Comparison of ENCODE assay signal across 26 cellular contexts in the genomic region with DNA sequence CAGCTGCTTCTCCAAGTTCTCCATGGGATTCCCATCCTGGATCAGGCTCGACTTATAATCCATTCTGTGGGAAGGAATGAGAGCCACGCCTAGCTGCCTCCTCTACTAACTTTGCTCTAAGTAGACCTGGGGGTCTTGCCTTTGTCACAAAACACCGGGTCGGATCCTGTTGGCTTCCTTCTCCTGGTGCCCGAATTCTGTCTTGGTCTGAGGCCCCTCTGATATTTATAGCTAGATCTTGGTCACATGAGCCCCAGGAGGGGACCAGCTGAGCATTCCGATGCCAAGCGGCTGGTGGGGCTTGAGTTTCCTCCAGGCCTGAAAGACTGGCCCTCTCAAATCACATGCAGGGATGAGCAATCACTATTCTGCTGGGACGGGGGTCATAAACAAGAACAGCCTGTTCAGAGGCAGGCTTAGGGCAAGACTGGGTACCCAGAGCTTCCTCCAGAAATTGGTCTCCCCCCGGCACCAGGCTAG. TPM values are rescaled to one million over a fixed set of nuclear protein-coding genes. Genes with fewer than 3 reads are reported as not detected.
A peak's percentile ranks its signal among the peaks of the same experiment; 100 is the strongest.
DNase-seq lines count a peak whose midpoint lies in the region; ATAC-seq and TF ChIP-seq lines count a peak whose summit lies in the region.
"Had no signal": no experiment of that assay in that cellular context is flagged by ENCODE, and none has a peak within 500 bp of the region (broad histone marks: within the 10 kb centered on the region; RNA-seq: fewer than 3 reads in every experiment).

Gene TRIM63, minus strand, starts transcription at position 199 of the 480 bp plus-strand sequence. Its CDS starts 136 bp downstream, at position 63.

- CTCF ChIA-PET in activated CD4-positive, alpha-beta T cell treated with anti-CD3 and anti-CD28 coated beads, Interleukin-2, amount 10 ng/mL, durations not matched to agents 7 days and 5 days (lab: Charles Lee): interaction anchor here (0.6 to 1.0 kb wide), 3 partner anchors 9 to 70 kb away, joined by 3 to 5 read pairs (median 3); no protein-coding TSS in a partner anchor

- peak; percentile 67 to 81 for ATAC-seq in left cardiac atrium
- ATAC-seq: GM12878, right lobe of liver had no signal

- POLR2A ChIA-PET in activated CD4-positive, alpha-beta T cell treated with anti-CD3 and anti-CD28 coated beads, Interleukin-2, amount 10 ng/mL, durations not matched to agents 7 days and 5 days (lab: Charles Lee): no interaction called here

- intact Hi-C loops in left cardiac atrium (cut with DNase I): loop anchor here in 1 of 2 donors (2.0 kb wide), 1 partner anchor 27 kb away; no protein-coding TSS in a partner anchor

- no peaks in the 10 kb centered on the region for H3K9me3 Mint-ChIP-seq in activated CD4-positive, alpha-beta T cell treated with anti-CD3 and anti-CD28 coated beads, Interleukin-2, amount 10 ng/mL, durations not matched to agents 7 days and 5 days

- H3K4me3 ChIP-seq in osteoblast (ENCODE audit: insufficient read depth, low read length) (no peak within 1 kb of the TSS), Peyer's patch (no peak within 1 kb of the TSS)
- H3K4me3 ChIP-seq: adrenal gland, GM12878, PC-9, right lobe of liver had no signal

- no peak within 1 kb of the TSS for H3K27ac ChIP-seq in osteoblast (ENCODE audit: low read depth, low read length)
- H3K27ac ChIP-seq in Peyer's patch: no peak within 1 kb of the TSS
- H3K27ac ChIP-seq: 22Rv1, adrenal gland, neutrophil, PC-9, right lobe of liver had no signal

- H3K79me2 ChIP-seq in osteoblast (ENCODE audit: insufficient read depth, low read length): no peaks in the 10 kb centered on the region

- H3K4me1 Mint-ChIP-seq in activated CD4-positive, alpha-beta T cell treated with anti-CD3 and anti-CD28 coated beads, Interleukin-2, amount 10 ng/mL, durations not matched to agents 7 days and 5 days: no peaks in the 10 kb centered on the region

- TF ChIP-seq CTCF in osteoblast (IDR thresholded peaks at IDR 0.05; ENCODE audit: extremely low read depth, low read depth, low read length) (no peak), Peyer's patch (IDR thresholded peaks at IDR 0.05) (no peak)

- H3K36me3 Mint-ChIP-seq in activated CD4-positive, alpha-beta T cell treated with anti-CD3 and anti-CD28 coated beads, Interleukin-2, amount 10 ng/mL, durations not matched to agents 7 days and 5 days (ENCODE audit: low read depth): no peaks in the 10 kb centered on the region

- H3K9me3 ChIP-seq in osteoblast (ENCODE audit: low read depth, low read length): no peaks in the 10 kb centered on the region
- no peaks in the 10 kb centered on the region for H3K9me3 ChIP-seq in Peyer's patch
- H3K9me3 ChIP-seq: adrenal gland, neutrophil, right lobe of liver, SK-N-SH had no signal

- H3K4me1 ChIP-seq in osteoblast (ENCODE audit: insufficient read depth, low read length): no peaks in the 10 kb centered on the region
- no peaks in the 10 kb centered on the region for H3K4me1 ChIP-seq in Peyer's patch
- H3K4me1 ChIP-seq: adrenal gland had no signal

- no peaks in the 10 kb centered on the region for H4K20me1 ChIP-seq in osteoblast (ENCODE audit: insufficient read depth, low read length)

- H3K36me3 ChIP-seq in osteoblast (ENCODE audit: insufficient read depth, low read length): no peaks in the 10 kb centered on the region
- no peaks in the 10 kb centered on the region for H3K36me3 ChIP-seq in Peyer's patch
- H3K36me3 ChIP-seq: adrenal gland, neutrophil, right lobe of liver had no signal

- H3K27me3 Mint-ChIP-seq in activated CD4-positive, alpha-beta T cell treated with anti-CD3 and anti-CD28 coated beads, Interleukin-2, amount 10 ng/mL, durations not matched to agents 7 days and 5 days: peaks cover 21% of the 10 kb centered on the region

- H3K4me2 ChIP-seq in osteoblast (ENCODE audit: insufficient read depth, low read length): no peak within 1 kb of the TSS
- H3K4me2 ChIP-seq: PC-9, SK-N-SH had no signal

- no peak within 1 kb of the TSS for H2AFZ ChIP-seq in osteoblast (ENCODE audit: low read length)
- H2AFZ ChIP-seq: PC-9 had no signal

- H3K27me3 ChIP-seq in osteoblast (ENCODE audit: insufficient read depth, low read length) (peaks cover 41% of the 10 kb centered on the region), Peyer's patch (no peaks in the 10 kb centered on the region)
- H3K27me3 ChIP-seq: right lobe of liver had no signal

- H3K4me3 Mint-ChIP-seq in activated CD4-positive, alpha-beta T cell treated with anti-CD3 and anti-CD28 coated beads, Interleukin-2, amount 10 ng/mL, durations not matched to agents 7 days and 5 days: no peak within 1 kb of the TSS

- TF ChIP-seq POLR2A in Peyer's patch (IDR thresholded peaks at IDR 0.05): no peak

- peak within 1 kb of the TSS; percentile 37 for H3K27ac Mint-ChIP-seq in activated CD4-positive, alpha-beta T cell treated with anti-CD3 and anti-CD28 coated beads, Interleukin-2, amount 10 ng/mL, durations not matched to agents 7 days and 5 days

- no peak for DNase-seq in activated CD4-positive, alpha-beta T cell treated with anti-CD3 and anti-CD28 coated beads, Interleukin-2, amount 10 ng/mL, durations not matched to agents 7 days and 5 days
- DNase-seq in activated CD4-positive, alpha-beta T cell treated with anti-CD3 and anti-CD28 coated beads for 4 hours: no peak
- peak; percentile 55 for DNase-seq in left cardiac atrium
- peak; percentile 75 for DNase-seq in osteoblast (ENCODE audit: insufficient read length, low spot score, missing footprints)
- DNase-seq in NCI-H146 treated with DMSO at 0.1 percent for 48 hours (lab: John Stamatoyannopoulos, UW; ENCODE audit: unreplicated experiment): no peak
- DNase-seq in Peyer's patch: no peak
- DNase-seq in COLO668 (lab: John Stamatoyannopoulos, UW; ENCODE audit: unreplicated experiment): no peak
- no peak for DNase-seq in NCI-H510A treated with DMSO at 0.1 percent for 48 hours (lab: John Stamatoyannopoulos, UW)
- DNase-seq: activated CD4-positive, alpha-beta T cell treated with anti-CD3 and anti-CD28 coated beads for 48 hours; activated CD8-positive, alpha-beta memory T cell treated with anti-CD3 and anti-CD28 coated beads, Interleukin-2, amount 50 U/mL, for 4 hours; activated effector memory CD4-positive, alpha-beta T cell treated with Interleukin-2 at 50 U/mL for 16 hours; adrenal gland; central memory CD4-positive, alpha-beta T cell; GF-D8; hypothalamus; KBM-7; kidney; PC-9; right lobe of liver; stimulated activated CD4-positive, alpha-beta T cell treated with anti-CD3 and anti-CD28 coated beads, Interleukin-2, amount 100 ng/mL, for 48 hours; T1000 had no signal

RNA-seq across cellular contexts. Expression of gene TRIM63, which starts in this region (rescaled TPM):
- total RNA-seq in activated CD4-positive, alpha-beta T cell treated with anti-CD3 and anti-CD28 coated beads, Interleukin-2, amount 10 ng/mL, durations not matched to agents 7 days and 5 days: under 1 TPM; 0.10 TPM
- total RNA-seq in left cardiac atrium: 100 to 1,000 TPM; 101 to 219 TPM
- total RNA-seq in osteoblast: under 0.01 and 0.36 TPM in 2 replicates
- under 1 TPM in 2 of 4 donors, not detected in 2; 0.53 to 0.95 TPM for total RNA-seq in Peyer's patch
- total RNA-seq: fibroblast of lung, GM12878, PC-9 had no signal

Comparison
In these comparisons a context has a peak if more than half of its experiments do, and no peak if none do; other contexts are left out.
1. RNA of gene TRIM63 (total RNA-seq): 101 to 219 TPM in left cardiac atrium; 0.53 to 0.95 TPM in Peyer's patch, under 0.01 to 0.36 TPM in osteoblast and 0.10 TPM in activated CD4-positive, alpha-beta T cell treated with anti-CD3 and anti-CD28 coated beads, Interleukin-2, amount 10 ng/mL, durations not matched to agents 7 days and 5 days; every median in the first group is over 10 times any median in the second.
2. Peak in DNase-seq in osteoblast; RNA of the gene not detected or under 1 TPM.